1 cellular context compared by ENCODE assay signal in genomic region chr16:57245472-57246113, GRCh38.
TF ChIP-seq lines count a peak whose summit lies in the region.

No MANE protein-coding gene starts in this region.

TF ChIP-seq in IMR-90, 13 proteins besides CTCF, POLR2A, EP300 and RAD21:
- TF ChIP-seq BHLHE40 (IDR thresholded peaks at IDR 0.05; ENCODE audit: low read depth, low read length) (no peak), NFE2L2 (IDR thresholded peaks at IDR 0.05; ENCODE audit: low read depth, low read length) (no peak), MAFK (IDR thresholded peaks at IDR 0.05; ENCODE audit: low read depth, low read length) (no peak), RCOR1 (IDR thresholded peaks at IDR 0.05; ENCODE audit: insufficient replicate concordance, low read length) (no peak), FOS (IDR thresholded peaks at IDR 0.05; ENCODE audit: low read depth, low read length) (no peak), ELK1 (IDR thresholded peaks at IDR 0.05; ENCODE audit: borderline replicate concordance, low read depth, low read length) (no peak)
